Comparison of ENCODE assay signal across 23 cellular contexts in the genomic region with DNA sequence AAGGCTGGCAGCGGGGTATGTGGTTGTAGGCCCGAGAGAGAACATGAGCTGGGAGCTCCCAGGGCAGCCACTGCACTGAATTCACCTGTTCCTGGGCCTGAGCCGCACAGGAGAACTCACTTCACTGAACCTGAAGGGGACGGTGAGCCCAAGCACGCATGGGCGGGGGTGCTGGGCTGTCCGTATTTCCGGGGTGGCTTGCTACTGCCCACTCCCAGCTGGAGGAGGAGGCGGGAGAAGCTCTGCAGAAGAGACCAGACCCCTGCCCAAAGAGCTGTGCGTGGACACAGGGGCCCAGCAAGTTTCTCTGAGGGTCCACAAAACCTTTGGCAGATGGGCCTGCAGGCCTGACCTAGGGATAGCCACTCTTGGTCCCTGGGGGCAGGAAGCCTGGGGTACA. TPM values are rescaled to one million over a fixed set of nuclear protein-coding genes. Genes with fewer than 3 reads are reported as not detected.
"Had no signal": no experiment of that assay in that cellular context is flagged by ENCODE, and none has a peak within 500 bp of the region (broad histone marks: within the 10 kb centered on the region; RNA-seq: fewer than 3 reads in every experiment).

No MANE protein-coding gene starts in this region.

- H3K9me3 ChIP-seq: gastrocnemius medialis, neutrophil, pancreas, right lobe of liver, stomach, thyroid gland, vagina had no signal

- H3K4me3 Mint-ChIP-seq: memory B cell had no signal

- H3K27me3 Mint-ChIP-seq: memory B cell had no signal

- ATAC-seq: esophagus mucosa, gastrocnemius medialis, left lobe of liver, natural killer cell, pancreas, right lobe of liver had no signal

- H3K36me3 Mint-ChIP-seq: memory B cell, natural killer cell had no signal

- FAIRE-seq: keratinocyte, pancreas, small intestine had no signal

- H3K4me3 ChIP-seq: dorsolateral prefrontal cortex, gastrocnemius medialis, lung, pancreas, right lobe of liver, stomach, thyroid gland, vagina had no signal

- H3K27ac ChIP-seq: dorsolateral prefrontal cortex, gastrocnemius medialis, neutrophil, pancreas, right lobe of liver, stomach, thyroid gland, vagina had no signal

- H3K27ac Mint-ChIP-seq: memory B cell, natural killer cell had no signal

- H3K27me3 ChIP-seq: dorsolateral prefrontal cortex, gastrocnemius medialis, neutrophil, pancreas, right lobe of liver, stomach, thyroid gland, vagina had no signal

- H3K9me3 Mint-ChIP-seq: memory B cell, natural killer cell had no signal

- DNase-seq: dorsolateral prefrontal cortex; effector CD4-positive, alpha-beta T cell; foreskin fibroblast; gastrocnemius medialis; natural killer cell; retina; right lobe of liver; small intestine; stimulated activated CD4-positive, alpha-beta T cell treated with anti-CD3 and anti-CD28 coated beads, Interleukin-15, amount 100 ng/mL, for 24 hours; stimulated activated CD4-positive, alpha-beta T cell treated with anti-CD3 and anti-CD28 coated beads, Interleukin-2, amount 100 ng/mL, for 48 hours; stimulated activated naive CD4-positive, alpha-beta T cell treated with Interleukin-2 at 50 U/mL for 16 hours; stomach; thyroid gland; trophoblast cell had no signal

RNA-seq across cellular contexts. Expression of a gene that starts 30.8 kb away (rescaled TPM):
- polyA plus RNA-seq: neural cell had no signal
